Comparison of ENCODE assay signal across 9 cellular contexts in the genomic region with DNA sequence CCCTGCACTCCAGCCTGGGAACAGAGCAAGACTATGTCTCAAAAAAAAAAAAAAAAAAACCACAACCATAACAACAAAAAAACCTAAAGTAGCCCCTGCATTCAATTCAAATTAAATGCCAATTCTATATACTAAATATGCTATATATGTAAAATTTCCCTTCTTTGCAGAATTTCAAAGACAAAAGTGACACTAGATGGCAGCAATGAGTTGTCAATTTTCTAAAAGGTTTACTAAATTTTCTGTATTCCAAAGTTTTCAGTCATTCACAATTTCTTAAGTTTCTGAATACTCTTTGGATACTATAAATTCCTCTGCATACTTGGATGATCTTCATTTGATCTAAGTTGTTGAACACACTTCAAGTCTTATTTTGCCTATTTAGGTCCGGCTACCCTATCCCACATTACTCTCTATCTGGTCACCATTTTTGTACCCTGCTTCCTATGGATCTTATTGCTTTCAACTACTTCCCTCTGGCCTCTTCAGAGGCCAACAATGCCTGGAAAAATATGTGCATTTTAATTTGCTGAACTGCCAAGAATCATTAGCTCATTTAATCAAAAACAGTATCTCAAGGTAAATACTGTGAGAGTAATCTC. TPM values are rescaled to one million over a fixed set of nuclear protein-coding genes. Genes with fewer than 3 reads are reported as not detected.
DNase-seq lines count a peak whose midpoint lies in the region; ATAC-seq and TF ChIP-seq lines count a peak whose summit lies in the region.
"Had no signal": no experiment of that assay in that cellular context is flagged by ENCODE, and none has a peak within 500 bp of the region (broad histone marks: within the 10 kb centered on the region; RNA-seq: fewer than 3 reads in every experiment).

No MANE protein-coding gene starts in this region.

- peaks cover 36% of the 10 kb centered on the region for H3K4me1 ChIP-seq in OCI-LY3 (ENCODE audit: low read length)
- H3K4me1 ChIP-seq in spleen = peaks cover 6 to 100% (median 74%) of the 10 kb centered on the region in 6 donors
- H3K4me1 ChIP-seq in HAP-1 = no peaks in the 10 kb centered on the region

- no peak for TF ChIP-seq POLR2A in spleen (IDR thresholded peaks at IDR 0.05)

- peaks cover 57% of the 10 kb centered on the region for H3K4me1 Mint-ChIP-seq in activated CD4-positive, alpha-beta T cell treated with anti-CD3 and anti-CD28 coated beads, Interleukin-2, amount 10 ng/mL, durations not matched to agents 7 days and 5 days

- no peak overlapping the region for H2AFZ ChIP-seq in OCI-LY3 (ENCODE audit: low read depth, low read length)

- peaks cover 99% of the 10 kb centered on the region for H4K20me1 ChIP-seq in OCI-LY3 (ENCODE audit: insufficient read depth, low read length)

- H3K27me3 Mint-ChIP-seq in activated CD4-positive, alpha-beta T cell treated with anti-CD3 and anti-CD28 coated beads, Interleukin-2, amount 10 ng/mL, durations not matched to agents 7 days and 5 days = no peaks in the 10 kb centered on the region
- H3K27me3 Mint-ChIP-seq: activated naive CD4-positive, alpha-beta T cell treated with anti-CD3 and anti-CD28 coated beads, Interleukin-2, amount 50 U/mL, for 24 hours had no signal

- H3K36me3 Mint-ChIP-seq in activated CD4-positive, alpha-beta T cell treated with anti-CD3 and anti-CD28 coated beads, Interleukin-2, amount 10 ng/mL, durations not matched to agents 7 days and 5 days (ENCODE audit: low read depth) = peaks cover 46% of the 10 kb centered on the region

- H3K79me2 ChIP-seq in OCI-LY3 (ENCODE audit: low read length) = peaks cover 100% of the 10 kb centered on the region

- 68 to 87% (median 85%) methylated on average over 1 of the region's 1 CpG for WGBS in spleen, 5 donors

- H3K9me3 Mint-ChIP-seq in activated CD4-positive, alpha-beta T cell treated with anti-CD3 and anti-CD28 coated beads, Interleukin-2, amount 10 ng/mL, durations not matched to agents 7 days and 5 days = no peaks in the 10 kb centered on the region
- H3K9me3 Mint-ChIP-seq: activated naive CD4-positive, alpha-beta T cell treated with anti-CD3 and anti-CD28 coated beads, Interleukin-2, amount 50 U/mL, for 24 hours had no signal

- no peak for ATAC-seq in HG03095 (IDR thresholded peaks at IDR 0.05; ENCODE audit: unreplicated experiment)
- no peak for ATAC-seq in HG03521 (IDR thresholded peaks at IDR 0.05; ENCODE audit: unreplicated experiment)

- no peaks in the 10 kb centered on the region for H3K9me3 ChIP-seq in OCI-LY3 (ENCODE audit: insufficient read depth, low read length)
- no peaks in the 10 kb centered on the region for H3K9me3 ChIP-seq in spleen
- H3K9me3 ChIP-seq in HAP-1 = no peaks in the 10 kb centered on the region

- H3K4me2 ChIP-seq in OCI-LY3 (ENCODE audit: low read length) = no peak overlapping the region

- POLR2A ChIA-PET in activated CD4-positive, alpha-beta T cell treated with anti-CD3 and anti-CD28 coated beads, Interleukin-2, amount 10 ng/mL, durations not matched to agents 7 days and 5 days (lab: Charles Lee) = interaction anchor here (0.6 kb wide), 1 partner anchor 9 kb away, joined by 3 read pairs; no protein-coding TSS in a partner anchor

- H3K27ac ChIP-seq in OCI-LY3 (ENCODE audit: low read length) = no peak overlapping the region
- H3K27ac ChIP-seq in spleen = peak overlapping the region in 1 of 8 donors; percentile 5

- peak overlapping the region; percentile 65 for H3K27ac Mint-ChIP-seq in activated CD4-positive, alpha-beta T cell treated with anti-CD3 and anti-CD28 coated beads, Interleukin-2, amount 10 ng/mL, durations not matched to agents 7 days and 5 days
- H3K27ac Mint-ChIP-seq: activated naive CD4-positive, alpha-beta T cell treated with anti-CD3 and anti-CD28 coated beads, Interleukin-2, amount 50 U/mL, for 24 hours had no signal

- peak; percentile 54 for TF ChIP-seq CTCF in OCI-LY3 (IDR thresholded peaks at IDR 0.05; ENCODE audit: low read depth, low read length)
- TF ChIP-seq CTCF in spleen (IDR thresholded peaks at IDR 0.05 in 8 of 11, conservative IDR thresholded peaks at IDR 0.05 in 3 of 11) = peak in 7 of 11 experiments; percentile 30 to 50 (median 35)

- H3K36me3 ChIP-seq in OCI-LY3 (replicated peaks; ENCODE audit: low read depth, low read length) (peaks cover 64% of the 10 kb centered on the region), spleen (peaks cover 0 to 91% (median 42%) of the 10 kb centered on the region in 6 donors), HAP-1 (replicated peaks) (peaks cover 74% of the 10 kb centered on the region)

- CTCF ChIA-PET in activated CD4-positive, alpha-beta T cell treated with anti-CD3 and anti-CD28 coated beads, Interleukin-2, amount 10 ng/mL, durations not matched to agents 7 days and 5 days (lab: Charles Lee) = interaction anchor here (1.0 to 3.3 kb wide), 4 partner anchors 13 to 25 kb away, joined by 3 to 14 read pairs (median 3); no protein-coding TSS in a partner anchor

- H3K4me3 Mint-ChIP-seq in activated CD4-positive, alpha-beta T cell treated with anti-CD3 and anti-CD28 coated beads, Interleukin-2, amount 10 ng/mL, durations not matched to agents 7 days and 5 days = no peak overlapping the region

- intact Hi-C loops in spleen (cut with DNase I; ENCODE audit: low total_unique reads) = no loop called here

- no peak overlapping the region for H3K4me3 ChIP-seq in OCI-LY3 (ENCODE audit: low read length)
- H3K4me3 ChIP-seq in spleen = no peak overlapping the region
- no peak overlapping the region for H3K4me3 ChIP-seq in HAP-1

- in situ Hi-C loops in HAP-1 (cut with MboI; ENCODE audit: low sequenced_read_pairs) = no loop called here

- peak; percentile 25 for DNase-seq in activated CD4-positive, alpha-beta T cell treated with anti-CD3 and anti-CD28 coated beads, Interleukin-2, amount 10 ng/mL, durations not matched to agents 7 days and 5 days
- no peak for DNase-seq in activated CD4-positive, alpha-beta T cell treated with anti-CD3 and anti-CD28 coated beads, Interleukin-2, amount 50 U/mL, for 1 hour
- DNase-seq in epidermal melanocyte (ENCODE audit: insufficient read length, low spot score) (peak; percentile 36), spleen (no peak), HAP-1 (ENCODE audit: low spot score in 2 of 2) (no peak)

- H3K27me3 ChIP-seq in OCI-LY3 (ENCODE audit: low read depth, low read length) (no peaks in the 10 kb centered on the region), spleen (replicated peaks in 1 of 7) (no peaks in the 10 kb centered on the region), HAP-1 (ENCODE audit: low read depth) (no peaks in the 10 kb centered on the region)

- H3K9ac ChIP-seq in OCI-LY3 (ENCODE audit: low read length) = no peak overlapping the region

RNA-seq across cellular contexts. Expression of a gene that starts 27.9 kb away (rescaled TPM):
- 100 to 1,000 TPM; 684 to 863 TPM for total RNA-seq in activated CD4-positive, alpha-beta T cell treated with anti-CD3 and anti-CD28 coated beads, Interleukin-2, amount 10 ng/mL, durations not matched to agents 7 days and 5 days
- total RNA-seq in spleen = 100 to 1,000 TPM; 374 to 648 (median 506) TPM
- 100 to 1,000 TPM; 497 to 824 (median 677) TPM for polyA plus RNA-seq in spleen

RNA-seq across cellular contexts. Expression of a gene that starts 38.6 kb away (rescaled TPM):
- not detected for total RNA-seq in activated CD4-positive, alpha-beta T cell treated with anti-CD3 and anti-CD28 coated beads, Interleukin-2, amount 10 ng/mL, durations not matched to agents 7 days and 5 days
- 1 to 10 TPM in 3 of 7 donors, under 1 TPM in 4; 0.33 to 4.0 (median 0.87) TPM for total RNA-seq in spleen
- polyA plus RNA-seq in spleen = 1 to 10 TPM in 1 of 3 donors, under 1 TPM in 2; 0.46 to 1.3 (median 0.61) TPM

Comparison
In these comparisons a context has a peak if more than half of its experiments do, and no peak if none do; other contexts are left out.
1. DNase-seq: peak in activated CD4-positive, alpha-beta T cell treated with anti-CD3 and anti-CD28 coated beads, Interleukin-2, amount 10 ng/mL, durations not matched to agents 7 days and 5 days (single experiment) and epidermal melanocyte (single experiment); none in activated CD4-positive, alpha-beta T cell treated with anti-CD3 and anti-CD28 coated beads, Interleukin-2, amount 50 U/mL, for 1 hour (single experiment), spleen (single experiment) and HAP-1 (0 of 2).